9 cellular contexts compared by ENCODE assay signal in genomic region chr12:52010692-52011601, GRCh38. TPM values are rescaled to one million over a fixed set of nuclear protein-coding genes. Genes with fewer than 3 reads are reported as not detected.
A peak's percentile ranks its signal among the peaks of the same experiment; 100 is the strongest.
DNase-seq lines count a peak whose midpoint lies in the region; ATAC-seq, FAIRE-seq and TF ChIP-seq lines count a peak whose summit lies in the region.
"Had no signal": no experiment of that assay in that cellular context is flagged by ENCODE, and none has a peak within 500 bp of the region (broad histone marks: within the 10 kb centered on the region; RNA-seq: fewer than 3 reads in every experiment).

No MANE protein-coding gene starts in this region.

- no peak for FAIRE-seq in astrocyte (lab: Jason Lieb, UNC)

- DNase-seq in astrocyte (ENCODE audit: low read depth) = no peak
- no peak for DNase-seq in left lung
- DNase-seq in ecto neural progenitor cell (ENCODE audit: low spot score) = no peak
- no peak for DNase-seq in aorta
- DNase-seq: activated T-cell treated with anti-CD3 and anti-CD28 coated beads, Interleukin-2, amount 50 U/mL, for 72 hours had no signal

- WGBS in aorta, 2 donors = 88 to 89% methylated on average over 8 of the region's 8 CpGs

- TF ChIP-seq CTCF in astrocyte (IDR thresholded peaks at IDR 0.05; ENCODE audit: insufficient read depth, low read depth, low read length) (no peak), left lung (IDR thresholded peaks at IDR 0.05) (no peak)

- peaks cover 3% of the 10 kb centered on the region for H4K20me1 ChIP-seq in astrocyte (ENCODE audit: insufficient read depth, low read length)

- H3K9ac ChIP-seq in astrocyte (ENCODE audit: low read length) (peak overlapping the region; percentile 17), subcutaneous abdominal adipose tissue (ENCODE audit: low read length in 5 of 5) (peak overlapping the region in 1 of 5 donors; percentile 13)

- H3K9me3 ChIP-seq in astrocyte (ENCODE audit: insufficient read depth, low read depth, low read length) (no peaks in the 10 kb centered on the region), left lung (no peaks in the 10 kb centered on the region), subcutaneous abdominal adipose tissue (ENCODE audit: control insufficient read depth in 5 of 5, low read length in 5 of 5) (no peaks in the 10 kb centered on the region), aorta (ENCODE audit: control insufficient read depth, low read length) (no peaks in the 10 kb centered on the region)

- H3K27me3 ChIP-seq in astrocyte (ENCODE audit: insufficient read depth, low read length) (peaks cover 5% of the 10 kb centered on the region), left lung (peaks cover 6 to 40% of the 10 kb centered on the region in 2 donors), subcutaneous abdominal adipose tissue (ENCODE audit: control insufficient read depth in 5 of 5, insufficient read depth in 4 of 5, low read length in 5 of 5) (peaks cover 0 to 12% (median 10%) of the 10 kb centered on the region in 5 donors), aorta (ENCODE audit: control insufficient read depth in 1 of 2, insufficient read depth in 2 of 2, low read length in 1 of 2) (no peaks in the 10 kb centered on the region)

- H3K27ac ChIP-seq in astrocyte (ENCODE audit: low read depth, low read length) (no peak overlapping the region), left lung (peak overlapping the region; percentile 82 to 85), subcutaneous abdominal adipose tissue (ENCODE audit: low read depth, low read length) (peak overlapping the region; percentile 85), aorta (ENCODE audit: low read depth in 1 of 2, low read length in 2 of 2) (no peak overlapping the region)

- H3K79me2 ChIP-seq in astrocyte (ENCODE audit: insufficient read depth, low read length) = no peaks in the 10 kb centered on the region

- H3K4me1 ChIP-seq in astrocyte (ENCODE audit: insufficient read depth, low read length) (peaks cover 21% of the 10 kb centered on the region), left lung (peaks cover 17 to 48% of the 10 kb centered on the region in 2 donors), subcutaneous abdominal adipose tissue (ENCODE audit: control insufficient read depth in 5 of 5, insufficient read depth in 5 of 5, low read length in 5 of 5) (peaks cover 1 to 49% (median 44%) of the 10 kb centered on the region in 5 donors), aorta (ENCODE audit: control insufficient read depth in 1 of 2, insufficient read depth in 2 of 2, low read length in 2 of 2) (no peaks in the 10 kb centered on the region)

- H3K4me3 Mint-ChIP-seq in IgD-negative memory B cell (peak overlapping the region in 1 of 4 donors; percentile 69), astrocyte (ENCODE audit: unreplicated experiment) (peak overlapping the region; percentile 68)
- H3K4me3 Mint-ChIP-seq: activated T-cell treated with anti-CD3 and anti-CD28 coated beads, Interleukin-2, amount 50 U/mL, for 72 hours had no signal

- peaks cover 4% of the 10 kb centered on the region for H3K36me3 Mint-ChIP-seq in IgD-negative memory B cell
- peaks cover 8% of the 10 kb centered on the region for H3K36me3 Mint-ChIP-seq in astrocyte (ENCODE audit: low read depth, unreplicated experiment)

- H3K36me3 ChIP-seq in astrocyte (ENCODE audit: insufficient read depth, low read length) (no peaks in the 10 kb centered on the region), left lung (peaks cover 0 to 45% of the 10 kb centered on the region in 2 donors), subcutaneous abdominal adipose tissue (ENCODE audit: control insufficient read depth in 5 of 5, insufficient read depth in 5 of 5, low read length in 5 of 5) (peaks cover 0 to 39% (median 38%) of the 10 kb centered on the region in 5 donors), aorta (ENCODE audit: control insufficient read depth in 1 of 2, insufficient read depth in 2 of 2, low read length in 1 of 2) (no peaks in the 10 kb centered on the region)

- H3K27ac Mint-ChIP-seq in IgD-negative memory B cell = peak overlapping the region in 2 of 3 donors; percentile 74 to 88
- H3K27ac Mint-ChIP-seq in astrocyte (ENCODE audit: unreplicated experiment) = peak overlapping the region; percentile 69
- H3K27ac Mint-ChIP-seq: activated T-cell treated with anti-CD3 and anti-CD28 coated beads, Interleukin-2, amount 50 U/mL, for 72 hours had no signal

- peak overlapping the region; percentile 37 for H3K4me2 ChIP-seq in astrocyte (ENCODE audit: low read length)

- peak overlapping the region; percentile 47 for H2AFZ ChIP-seq in astrocyte (ENCODE audit: low read depth, low read length)

- no peak overlapping the region for H3K4me3 ChIP-seq in astrocyte (ENCODE audit: insufficient read depth, low read depth, low read length)
- peak overlapping the region in 1 of 2 donors; percentile 57 for H3K4me3 ChIP-seq in left lung
- H3K4me3 ChIP-seq in subcutaneous abdominal adipose tissue (ENCODE audit: low read depth in 1 of 5, low read length in 5 of 5) = peak overlapping the region in 4 of 5 donors; percentile 31 to 94 (median 80)
- no peak overlapping the region for H3K4me3 ChIP-seq in aorta (ENCODE audit: low read length in 2 of 2)

- intact Hi-C loops in left lung (cut with DNase I) (no loop called here), aorta (cut with DNase I) (no loop called here)

- no peak for ATAC-seq in left lung
- ATAC-seq in GM19351 (IDR thresholded peaks at IDR 0.05; ENCODE audit: unreplicated experiment) = no peak
- no peak for ATAC-seq in aorta (ENCODE audit: low FRiP score)
- ATAC-seq in GM18867 (IDR thresholded peaks at IDR 0.05; ENCODE audit: unreplicated experiment) = no peak
- ATAC-seq: activated T-cell treated with anti-CD3 and anti-CD28 coated beads, Interleukin-2, amount 50 U/mL, for 72 hours had no signal

- H3K4me1 Mint-ChIP-seq in IgD-negative memory B cell = peaks cover 5 to 16% (median 12%) of the 10 kb centered on the region in 3 donors
- peaks cover 24% of the 10 kb centered on the region for H3K4me1 Mint-ChIP-seq in astrocyte (ENCODE audit: low read depth, unreplicated experiment)

- H3K27me3 Mint-ChIP-seq in IgD-negative memory B cell (peaks cover 2% of the 10 kb centered on the region), astrocyte (ENCODE audit: low read depth, unreplicated experiment) (peaks cover 7% of the 10 kb centered on the region)

- no peaks in the 10 kb centered on the region for H3K9me3 Mint-ChIP-seq in IgD-negative memory B cell
- peaks cover 3% of the 10 kb centered on the region for H3K9me3 Mint-ChIP-seq in astrocyte (ENCODE audit: unreplicated experiment)
- H3K9me3 Mint-ChIP-seq: activated T-cell treated with anti-CD3 and anti-CD28 coated beads, Interleukin-2, amount 50 U/mL, for 72 hours had no signal

RNA-seq across cellular contexts. Expression of gene TAMALIN, which starts 4.2 kb away (rescaled TPM):
- 6.4 TPM for polyA plus RNA-seq in IgD-negative memory B cell
- 9.6 and 12.4 TPM in 2 replicates for total RNA-seq in astrocyte
- 10 to 100 TPM; 30.6 to 63.7 TPM for total RNA-seq in left lung
- 100 to 1,000 TPM in 1 of 2 donors, 10 to 100 TPM in 1; 64.2 to 129 TPM for total RNA-seq in aorta
- polyA plus RNA-seq in aorta = 10 to 100 TPM in 1 of 2 donors, 1 to 10 TPM in 1; 7.1 to 13.8 TPM

RNA-seq across cellular contexts. Expression of gene NR4A1, which starts 40.3 kb away (rescaled TPM):
- 9.3 TPM for polyA plus RNA-seq in IgD-negative memory B cell
- 1.6 and 2.3 TPM in 2 replicates for total RNA-seq in astrocyte
- 100 to 1,000 TPM in 1 of 2 donors, 10 to 100 TPM in 1; 36.4 to 165 TPM for total RNA-seq in left lung
- 100 to 1,000 TPM; 175 to 677 TPM for total RNA-seq in aorta
- polyA plus RNA-seq in aorta = 100 to 1,000 TPM in 1 of 2 donors, 10 to 100 TPM in 1; 48.2 to 392 TPM

RNA-seq across cellular contexts. Expression of gene ATG101, which starts 58.8 kb away (rescaled TPM):
- polyA plus RNA-seq in IgD-negative memory B cell (25.4 TPM), aorta (10 to 100 TPM; 40.9 to 44.0 TPM)
- total RNA-seq in astrocyte (54.2 and 60.4 TPM in 2 replicates), left lung (10 to 100 TPM; 35.7 to 42.4 TPM), aorta (10 to 100 TPM; 28.2 to 32.2 TPM)

RNA-seq across cellular contexts. Expression of gene ACVR1B, which starts 59.4 kb away (rescaled TPM):
- polyA plus RNA-seq in IgD-negative memory B cell (0.90 TPM), aorta (1 to 10 TPM; 2.3 to 6.9 TPM)
- total RNA-seq in astrocyte (13.8 and 15.4 TPM in 2 replicates), left lung (10 to 100 TPM; 24.9 to 26.6 TPM), aorta (10 to 100 TPM; 24.0 to 24.5 TPM)

Comparison
In these comparisons a context has a peak if more than half of its experiments do, and no peak if none do; other contexts are left out.
1. H3K27ac ChIP-seq: peak in left lung (2 of 2) and subcutaneous abdominal adipose tissue (single experiment); none in astrocyte (single experiment) and aorta (0 of 2).
2. H3K4me3 ChIP-seq: peak in subcutaneous abdominal adipose tissue (4 of 5); none in astrocyte (single experiment) and aorta (0 of 2).
3. RNA of gene NR4A1, which starts 40.3 kb away (total RNA-seq): 175 to 677 TPM in aorta and 36.4 to 165 TPM in left lung; 1.6 to 2.3 TPM in astrocyte; every median in the first group is over 10 times any median in the second.